2 cellular contexts compared by ENCODE assay signal in the genomic region with DNA sequence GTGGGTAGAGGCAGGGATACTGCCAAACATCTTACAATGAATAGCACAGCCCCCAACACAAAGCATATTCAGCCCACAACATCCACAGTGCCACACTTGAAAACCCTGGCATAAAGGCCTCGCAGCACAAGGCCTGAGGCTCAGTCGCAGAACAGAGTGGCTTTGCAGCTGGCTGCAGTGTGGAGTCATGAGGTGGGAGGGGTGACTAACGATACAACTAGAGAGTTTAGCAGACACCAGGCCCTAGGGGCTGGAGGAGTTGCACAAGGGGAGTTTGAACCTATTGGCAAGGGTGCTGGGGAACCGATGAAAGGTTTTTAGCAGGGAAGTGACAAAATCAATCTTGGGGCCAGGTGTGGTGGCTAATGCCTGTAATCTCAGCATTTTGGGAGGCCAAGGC.
TF ChIP-seq lines count a peak whose summit lies in the region.

No MANE protein-coding gene starts in this region.

TF ChIP-seq in GM23338, 12 proteins besides CTCF, POLR2A, EP300 and RAD21:
- no peak for TF ChIP-seq EZH2 (IDR thresholded peaks at IDR 0.05; ENCODE audit: low read depth, unreplicated experiment)
- TF ChIP-seq POLR2AphosphoS5 (IDR thresholded peaks at IDR 0.05; ENCODE audit: low read depth), result no peak
- no peak for TF ChIP-seq JUNB (IDR thresholded peaks at IDR 0.05; ENCODE audit: unreplicated experiment)
- no peak for TF ChIP-seq CREB1 (CRISPR knock-in tag; IDR thresholded peaks at IDR 0.05; ENCODE audit: low read depth)
- TF ChIP-seq, protein P1, sequence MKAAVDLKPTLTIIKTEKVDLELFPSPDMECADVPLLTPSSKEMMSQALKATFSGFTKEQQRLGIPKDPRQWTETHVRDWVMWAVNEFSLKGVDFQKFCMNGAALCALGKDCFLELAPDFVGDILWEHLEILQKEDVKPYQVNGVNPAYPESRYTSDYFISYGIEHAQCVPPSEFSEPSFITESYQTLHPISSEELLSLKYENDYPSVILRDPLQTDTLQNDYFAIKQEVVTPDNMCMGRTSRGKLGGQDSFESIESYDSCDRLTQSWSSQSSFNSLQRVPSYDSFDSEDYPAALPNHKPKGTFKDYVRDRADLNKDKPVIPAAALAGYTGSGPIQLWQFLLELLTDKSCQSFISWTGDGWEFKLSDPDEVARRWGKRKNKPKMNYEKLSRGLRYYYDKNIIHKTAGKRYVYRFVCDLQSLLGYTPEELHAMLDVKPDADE (IDR thresholded peaks at IDR 0.05), result no peak
- TF ChIP-seq ZNF331 (CRISPR knock-in tag; IDR thresholded peaks at IDR 0.05; ENCODE audit: low read depth), result no peak
- no peak for TF ChIP-seq ZNF114 (CRISPR knock-in tag; IDR thresholded peaks at IDR 0.05)
- TF ChIP-seq, protein P2, sequence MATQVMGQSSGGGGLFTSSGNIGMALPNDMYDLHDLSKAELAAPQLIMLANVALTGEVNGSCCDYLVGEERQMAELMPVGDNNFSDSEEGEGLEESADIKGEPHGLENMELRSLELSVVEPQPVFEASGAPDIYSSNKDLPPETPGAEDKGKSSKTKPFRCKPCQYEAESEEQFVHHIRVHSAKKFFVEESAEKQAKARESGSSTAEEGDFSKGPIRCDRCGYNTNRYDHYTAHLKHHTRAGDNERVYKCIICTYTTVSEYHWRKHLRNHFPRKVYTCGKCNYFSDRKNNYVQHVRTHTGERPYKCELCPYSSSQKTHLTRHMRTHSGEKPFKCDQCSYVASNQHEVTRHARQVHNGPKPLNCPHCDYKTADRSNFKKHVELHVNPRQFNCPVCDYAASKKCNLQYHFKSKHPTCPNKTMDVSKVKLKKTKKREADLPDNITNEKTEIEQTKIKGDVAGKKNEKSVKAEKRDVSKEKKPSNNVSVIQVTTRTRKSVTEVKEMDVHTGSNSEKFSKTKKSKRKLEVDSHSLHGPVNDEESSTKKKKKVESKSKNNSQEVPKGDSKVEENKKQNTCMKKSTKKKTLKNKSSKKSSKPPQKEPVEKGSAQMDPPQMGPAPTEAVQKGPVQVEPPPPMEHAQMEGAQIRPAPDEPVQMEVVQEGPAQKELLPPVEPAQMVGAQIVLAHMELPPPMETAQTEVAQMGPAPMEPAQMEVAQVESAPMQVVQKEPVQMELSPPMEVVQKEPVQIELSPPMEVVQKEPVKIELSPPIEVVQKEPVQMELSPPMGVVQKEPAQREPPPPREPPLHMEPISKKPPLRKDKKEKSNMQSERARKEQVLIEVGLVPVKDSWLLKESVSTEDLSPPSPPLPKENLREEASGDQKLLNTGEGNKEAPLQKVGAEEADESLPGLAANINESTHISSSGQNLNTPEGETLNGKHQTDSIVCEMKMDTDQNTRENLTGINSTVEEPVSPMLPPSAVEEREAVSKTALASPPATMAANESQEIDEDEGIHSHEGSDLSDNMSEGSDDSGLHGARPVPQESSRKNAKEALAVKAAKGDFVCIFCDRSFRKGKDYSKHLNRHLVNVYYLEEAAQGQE (IDR thresholded peaks at IDR 0.05; ENCODE audit: unreplicated experiment), result no peak
- no peak for TF ChIP-seq STAT1 (IDR thresholded peaks at IDR 0.05; ENCODE audit: unreplicated experiment)
- TF ChIP-seq EZH2phosphoT487 (IDR thresholded peaks at IDR 0.05; ENCODE audit: unreplicated experiment), result no peak
TF ChIP-seq in GM23338: peak in this region for 0.

TF ChIP-seq in H1, 55 proteins besides CTCF, POLR2A, EP300 and RAD21:
- no peak for TF ChIP-seq JUN (IDR thresholded peaks at IDR 0.05; ENCODE audit: low read depth, low read length)
- no peak for TF ChIP-seq CTBP2 (IDR thresholded peaks at IDR 0.05; ENCODE audit: borderline replicate concordance, insufficient read depth, insufficient read length, low read length)
- TF ChIP-seq TBP (IDR thresholded peaks at IDR 0.05; ENCODE audit: low read depth, low read length), result no peak
- no peak for TF ChIP-seq SP4 (IDR thresholded peaks at IDR 0.05; ENCODE audit: low read length)
- no peak for TF ChIP-seq SUZ12 (IDR thresholded peaks at IDR 0.05; ENCODE audit: low read length)
- no peak for TF ChIP-seq YY1 (IDR thresholded peaks at IDR 0.05; ENCODE audit: low read depth, low read length)
- TF ChIP-seq EGR1 (IDR thresholded peaks at IDR 0.05; ENCODE audit: borderline replicate concordance, low read depth, low read length), result no peak
- TF ChIP-seq PHF8 (conservative IDR thresholded peaks at IDR 0.05; ENCODE audit: low read depth, low read length), result no peak
- TF ChIP-seq POLR2AphosphoS5 (IDR thresholded peaks at IDR 0.05; ENCODE audit: low read depth, low read length), result no peak
- no peak for TF ChIP-seq BRCA1 (IDR thresholded peaks at IDR 0.05; ENCODE audit: low read depth, low read length)
- no peak for TF ChIP-seq CHD2 (IDR thresholded peaks at IDR 0.05; ENCODE audit: low read length)
- no peak for TF ChIP-seq TAF1 (IDR thresholded peaks at IDR 0.05; ENCODE audit: low read depth, low read length)
- no peak for TF ChIP-seq KDM1A (IDR thresholded peaks at IDR 0.05; ENCODE audit: borderline replicate concordance, low read length)
